Comparison of ENCODE assay signal across 8 cellular contexts in genomic region chr19:8444677-8445487, GRCh38. TPM values are rescaled to one million over a fixed set of nuclear protein-coding genes. Genes with fewer than 3 reads are reported as not detected.
A peak's percentile ranks its signal among the peaks of the same experiment; 100 is the strongest.
DNase-seq lines count a peak whose midpoint lies in the region; ATAC-seq, FAIRE-seq and TF ChIP-seq lines count a peak whose summit lies in the region.

Gene HNRNPM, plus strand, starts transcription at chr19:8444975. Its CDS starts 24 bp downstream, at chr19:8444999.

- peak; percentile 100 for FAIRE-seq in GM12892 (lab: Jason Lieb, UNC)

- DNase-seq in GM12892 (ENCODE audit: insufficient read length) (peak; percentile 96), NCI-H146 (lab: John Stamatoyannopoulos, UW) (peak; percentile 93), T-helper 1 cell (peak; percentile 98 to 100 (median 100)), amniotic epithelial cell (ENCODE audit: low read depth) (peak; percentile 93), heart right ventricle (peak; percentile 99 to 100), posterior cingulate gyrus (peak; percentile 99 to 100 (median 100)), upper lobe of left lung (peak; percentile 100)

- ATAC-seq in HG02852 (IDR thresholded peaks at IDR 0.05; ENCODE audit: unreplicated experiment) (peak; percentile 72), heart right ventricle (peak; percentile 98 to 100 (median 99)), upper lobe of left lung (ENCODE audit: low FRiP score in 2 of 2) (peak; percentile 98 to 99)

- intact Hi-C loops in heart right ventricle (cut with DNase I) = loop anchor here in 4 of 10 donors (2.0 to 10.0 kb wide), 4 partner anchors 32 to 60 kb away; partner anchors contain the start of genes MARCHF2 (in 3 of the 4), PRAM1 (in 1 of the 4) and RAB11B (in 1 of the 4)
- intact Hi-C loops in posterior cingulate gyrus (cut with DNase I) = loop anchor here (2.0 kb wide), 1 partner anchor 54 kb away; the partner anchor contains the start of gene RAB11B

- H3K4me3 ChIP-seq in heart right ventricle (peak within 1 kb of the TSS; percentile 81 to 99 (median 90)), upper lobe of left lung (peak within 1 kb of the TSS; percentile 70 to 93 (median 80))

- H3K27me3 ChIP-seq in heart right ventricle (no peaks in the 10 kb centered on the region), upper lobe of left lung (no peaks in the 10 kb centered on the region)

- no peaks in the 10 kb centered on the region for H3K9me3 ChIP-seq in heart right ventricle
- no peaks in the 10 kb centered on the region for H3K9me3 ChIP-seq in upper lobe of left lung

- no peak for TF ChIP-seq CTCF in heart right ventricle (IDR thresholded peaks at IDR 0.05)
- TF ChIP-seq CTCF in upper lobe of left lung (IDR thresholded peaks at IDR 0.05) = peak in 2 of 6 experiments; percentile 16 to 24

- TF ChIP-seq POLR2A in GM12892 (IDR thresholded peaks at IDR 0.05; ENCODE audit: low read depth, low read length) = peak; percentile 91
- TF ChIP-seq POLR2A in upper lobe of left lung (IDR thresholded peaks at IDR 0.05) = peak in 3 of 4 donors; percentile 88 to 98 (median 97)

- peak in 1 of 4 donors; percentile 24 for TF ChIP-seq EP300 in upper lobe of left lung (IDR thresholded peaks at IDR 0.05)

- H3K27ac ChIP-seq in heart right ventricle (peak within 1 kb of the TSS; percentile 90 to 99 (median 97)), upper lobe of left lung (peak within 1 kb of the TSS; percentile 97 to 99 (median 98))

- peaks cover 0 to 30% (median 0%) of the 10 kb centered on the region in 9 donors for H3K36me3 ChIP-seq in heart right ventricle
- H3K36me3 ChIP-seq in upper lobe of left lung = peaks cover 0 to 21% (median 5%) of the 10 kb centered on the region in 4 donors

- H3K4me1 ChIP-seq in heart right ventricle (peaks cover 23 to 48% (median 42%) of the 10 kb centered on the region in 9 donors), upper lobe of left lung (peaks cover 36 to 50% (median 42%) of the 10 kb centered on the region in 4 donors)

- WGBS in heart right ventricle, 2 donors = 0% methylated on average over 82 to 93 of the region's 93 CpGs
- 0 to 2% methylated on average over 30 to 36 of the region's 93 CpGs for WGBS in upper lobe of left lung, 2 donors

RNA-seq across cellular contexts. Expression of gene HNRNPM, which starts in this region (rescaled TPM):
- polyA plus RNA-seq in GM12892 (2012; ENCODE audit: missing spikeins) = 159 TPM
- total RNA-seq in heart right ventricle (100 to 1,000 TPM in 2 of 10 donors, 10 to 100 TPM in 8; 87.4 to 127 (median 93.9) TPM), upper lobe of left lung (100 to 1,000 TPM in 5 of 6 donors, 10 to 100 TPM in 1; 95.2 to 188 (median 149) TPM)
- 100 to 1,000 TPM in 1 of 2 donors, 10 to 100 TPM in 1; 48.5 to 123 TPM for polyA plus RNA-seq in heart right ventricle

Comparison
In these comparisons a context has a peak if more than half of its experiments do, and no peak if none do; other contexts are left out.
1. Peak in every context shown above with its lines: DNase-seq, ATAC-seq, H3K4me3 ChIP-seq and H3K27ac ChIP-seq.